In the genomic region with DNA sequence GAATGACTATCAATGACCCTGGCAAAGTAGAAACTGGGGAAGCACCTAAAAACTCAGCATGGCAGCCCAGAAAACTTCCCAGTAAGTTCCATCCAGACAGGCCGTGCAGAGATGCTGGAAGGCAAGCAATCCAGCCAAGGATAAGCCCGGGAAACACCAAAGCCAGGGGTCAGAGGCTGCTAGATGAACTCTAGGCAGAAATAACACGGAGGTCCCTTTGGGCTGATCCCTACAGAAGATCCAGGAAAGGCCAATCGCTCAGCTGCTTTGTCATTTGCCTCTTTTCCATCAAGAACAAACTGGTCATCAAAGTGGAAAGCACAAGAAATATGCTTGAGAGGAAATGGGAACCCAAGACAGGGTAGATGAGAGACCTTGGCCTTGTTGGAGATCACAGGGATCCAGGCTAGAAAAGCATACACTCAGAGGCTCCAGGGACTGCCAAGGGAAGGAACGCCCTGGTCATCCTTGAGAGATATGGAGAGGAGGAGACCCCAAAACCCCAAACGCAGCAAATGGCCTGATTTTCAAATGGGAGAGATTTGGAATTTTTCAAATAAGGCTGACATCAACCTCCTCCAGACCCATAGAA, we compare ENCODE assay signal across 18 cellular contexts. TPM values are rescaled to one million over a fixed set of nuclear protein-coding genes. Genes with fewer than 3 reads are reported as not detected.
DNase-seq lines count a peak whose midpoint lies in the region; ATAC-seq, FAIRE-seq and TF ChIP-seq lines count a peak whose summit lies in the region.
"Had no signal": no experiment of that assay in that cellular context is flagged by ENCODE, and none has a peak within 500 bp of the region (broad histone marks: within the 10 kb centered on the region; RNA-seq: fewer than 3 reads in every experiment).

No MANE protein-coding gene starts in this region.

- H2BK5ac ChIP-seq in neuronal stem cell (ENCODE audit: low read length): no peak overlapping the region

- ATAC-seq in stimulated activated effector memory CD8-positive, alpha-beta T cell treated with anti-CD3 and anti-CD28 coated beads, Interleukin-12 subunit alpha, Interleukin-12 subunit beta, amount 100 ng/mL, for 72 hours: no peak
- ATAC-seq: GM12878 had no signal

- H2AK5ac ChIP-seq in neuronal stem cell (ENCODE audit: low read depth, low read length): no peak overlapping the region

- H3K4me2 ChIP-seq in astrocyte (ENCODE audit: low read length): no peak overlapping the region
- H3K4me2 ChIP-seq in neuronal stem cell (ENCODE audit: insufficient read depth, low read length, poor library complexity, severe bottlenecking): no peak overlapping the region

- H3K4ac ChIP-seq in neuronal stem cell (ENCODE audit: low read length): no peak overlapping the region

- H3K27me3 Mint-ChIP-seq in Caco-2 (ENCODE audit: insufficient read depth, unreplicated experiment) (no peaks in the 10 kb centered on the region), astrocyte (ENCODE audit: low read depth, unreplicated experiment) (peaks cover 33% of the 10 kb centered on the region)
- H3K27me3 Mint-ChIP-seq: CD4-positive, alpha-beta T cell had no signal

- H3K9me3 ChIP-seq in Caco-2 (no peaks in the 10 kb centered on the region), astrocyte (ENCODE audit: insufficient read depth, low read depth, low read length) (no peaks in the 10 kb centered on the region), neuronal stem cell (replicated peaks in 1 of 2; ENCODE audit: control insufficient read depth in 2 of 2, insufficient read depth in 1 of 2, low read depth in 1 of 2, low read length in 2 of 2) (no peaks in the 10 kb centered on the region)

- CTCF ChIA-PET in Caco-2 (lab: Charles Lee): interaction anchor here (1.8 kb wide), 1 partner anchor 38 kb away, joined by 6 read pairs; no protein-coding TSS in a partner anchor

- H3K79me2 ChIP-seq in astrocyte (ENCODE audit: insufficient read depth, low read length): no peaks in the 10 kb centered on the region

- H3K9ac ChIP-seq in astrocyte (ENCODE audit: low read length) (no peak overlapping the region), neuronal stem cell (ENCODE audit: low read depth, low read length, poor library complexity) (no peak overlapping the region)

- no peaks in the 10 kb centered on the region for H3K36me3 Mint-ChIP-seq in Caco-2 (ENCODE audit: insufficient read depth, unreplicated experiment)
- peaks cover 4% of the 10 kb centered on the region for H3K36me3 Mint-ChIP-seq in astrocyte (ENCODE audit: low read depth, unreplicated experiment)
- no peaks in the 10 kb centered on the region for H3K36me3 Mint-ChIP-seq in stimulated activated effector memory CD8-positive, alpha-beta T cell treated with anti-CD3 and anti-CD28 coated beads, Interleukin-12 subunit alpha, Interleukin-12 subunit beta, amount 100 ng/mL, for 72 hours
- H3K36me3 Mint-ChIP-seq: IgD-negative memory B cell had no signal

- H3K9me3 Mint-ChIP-seq in Caco-2 (ENCODE audit: unreplicated experiment): no peaks in the 10 kb centered on the region
- H3K9me3 Mint-ChIP-seq in astrocyte (ENCODE audit: unreplicated experiment): peaks cover 3% of the 10 kb centered on the region
- no peaks in the 10 kb centered on the region for H3K9me3 Mint-ChIP-seq in stimulated activated effector memory CD8-positive, alpha-beta T cell treated with anti-CD3 and anti-CD28 coated beads, Interleukin-12 subunit alpha, Interleukin-12 subunit beta, amount 100 ng/mL, for 72 hours
- H3K9me3 Mint-ChIP-seq: CD4-positive, alpha-beta T cell; IgD-negative memory B cell had no signal

- H3K18ac ChIP-seq in neuronal stem cell (ENCODE audit: low read length): no peak overlapping the region

- H4K91ac ChIP-seq in neuronal stem cell (ENCODE audit: low read depth, low read length, poor library complexity): no peak overlapping the region

- no peak overlapping the region for H3K27ac ChIP-seq in astrocyte (ENCODE audit: low read depth, low read length)
- no peak overlapping the region for H3K27ac ChIP-seq in neuronal stem cell (replicated peaks; ENCODE audit: low read length)
- H3K27ac ChIP-seq: C4-2B had no signal

- no peaks in the 10 kb centered on the region for H4K20me1 ChIP-seq in astrocyte (ENCODE audit: insufficient read depth, low read length)

- H3K4me1 Mint-ChIP-seq in Caco-2 (ENCODE audit: low read depth, unreplicated experiment) (peaks cover 22% of the 10 kb centered on the region), astrocyte (ENCODE audit: low read depth, unreplicated experiment) (peaks cover 24% of the 10 kb centered on the region)
- H3K4me1 Mint-ChIP-seq in stimulated activated effector memory CD8-positive, alpha-beta T cell treated with anti-CD3 and anti-CD28 coated beads, Interleukin-12 subunit alpha, Interleukin-12 subunit beta, amount 100 ng/mL, for 72 hours: peaks cover 5% of the 10 kb centered on the region
- H3K4me1 Mint-ChIP-seq: IgD-negative memory B cell had no signal

- H3K23ac ChIP-seq in neuronal stem cell (ENCODE audit: low read depth, low read length, poor library complexity): no peak overlapping the region

- no peak overlapping the region for H2BK12ac ChIP-seq in neuronal stem cell (ENCODE audit: low read length)

- peak overlapping the region; percentile 39 for H3K4me3 Mint-ChIP-seq in Caco-2 (ENCODE audit: unreplicated experiment)
- H3K4me3 Mint-ChIP-seq in astrocyte (ENCODE audit: unreplicated experiment): no peak overlapping the region
- H3K4me3 Mint-ChIP-seq in stimulated activated effector memory CD8-positive, alpha-beta T cell treated with anti-CD3 and anti-CD28 coated beads, Interleukin-12 subunit alpha, Interleukin-12 subunit beta, amount 100 ng/mL, for 72 hours: no peak overlapping the region
- H3K4me3 Mint-ChIP-seq: CD4-positive, alpha-beta T cell; IgD-negative memory B cell had no signal

- H3K14ac ChIP-seq in neuronal stem cell (ENCODE audit: low read length): peak overlapping the region; percentile 39

- no peak for TF ChIP-seq CTCF in Caco-2 (IDR thresholded peaks at IDR 0.05; ENCODE audit: insufficient read depth in 1 of 2, low read depth in 1 of 2, low read length in 1 of 2, severe bottlenecking in 1 of 2, unreplicated experiment in 1 of 2)
- no peak for TF ChIP-seq CTCF in astrocyte (IDR thresholded peaks at IDR 0.05; ENCODE audit: insufficient read depth, low read depth, low read length)

- POLR2A ChIA-PET in Caco-2 (lab: Charles Lee): no interaction called here

- H3K79me1 ChIP-seq in neuronal stem cell (ENCODE audit: low read depth, low read length): no peaks in the 10 kb centered on the region

- BruUV-seq in Caco-2 (replicated peaks; lab: Mats Ljungman, UMichigan): no TSS peak

- H4K8ac ChIP-seq in neuronal stem cell (ENCODE audit: low read depth, low read length): no peak overlapping the region

- no peaks in the 10 kb centered on the region for H3K27me3 ChIP-seq in Caco-2 (replicated peaks; ENCODE audit: control insufficient read depth, insufficient read depth, low read length)
- H3K27me3 ChIP-seq in astrocyte (ENCODE audit: insufficient read depth, low read length): no peaks in the 10 kb centered on the region
- H3K27me3 ChIP-seq in neuronal stem cell (ENCODE audit: control insufficient read depth in 3 of 3, insufficient read depth in 3 of 3, low read depth in 1 of 3, low read length in 3 of 3): no peaks in the 10 kb centered on the region

- DNase-seq in Caco-2: no peak
- DNase-seq in astrocyte (ENCODE audit: low read depth): no peak
- no peak for DNase-seq in neuronal stem cell (ENCODE audit: low spot score)
- DNase-seq in stimulated activated effector memory CD8-positive, alpha-beta T cell treated with anti-CD3 and anti-CD28 coated beads, Interleukin-12 subunit alpha, Interleukin-12 subunit beta, amount 100 ng/mL, for 72 hours (ENCODE audit: low spot score in 2 of 2): no peak
- DNase-seq in Ammon's horn (ENCODE audit: low spot score): no peak
- no peak for DNase-seq in GM03348 (ENCODE audit: low spot score)
- no peak for DNase-seq in NCI-H146 (lab: John Stamatoyannopoulos, UW)
- DNase-seq: CD4-positive, alpha-beta T cell; DMS153; DMS79 treated with DMSO at 0.1 percent for 48 hours; GF-D8; GOT3; H7 had no signal

- H3K36me3 ChIP-seq in Caco-2 (ENCODE audit: control insufficient read depth, insufficient read depth, low read length) (no peaks in the 10 kb centered on the region), astrocyte (ENCODE audit: insufficient read depth, low read length) (no peaks in the 10 kb centered on the region), neuronal stem cell (replicated peaks in 1 of 2; ENCODE audit: control insufficient read depth in 2 of 2, insufficient read depth in 2 of 2, low read length in 2 of 2) (no peaks in the 10 kb centered on the region)

- H2BK120ac ChIP-seq in neuronal stem cell (ENCODE audit: low read depth, low read length): no peak overlapping the region

- H3K27ac Mint-ChIP-seq in Caco-2 (ENCODE audit: unreplicated experiment) (peak overlapping the region; percentile 99), astrocyte (ENCODE audit: unreplicated experiment) (peak overlapping the region; percentile 77)
- peak overlapping the region; percentile 53 for H3K27ac Mint-ChIP-seq in stimulated activated effector memory CD8-positive, alpha-beta T cell treated with anti-CD3 and anti-CD28 coated beads, Interleukin-12 subunit alpha, Interleukin-12 subunit beta, amount 100 ng/mL, for 72 hours
- H3K27ac Mint-ChIP-seq: CD4-positive, alpha-beta T cell; IgD-negative memory B cell had no signal

- H3K4me1 ChIP-seq in Caco-2 (peaks cover 30% of the 10 kb centered on the region), astrocyte (ENCODE audit: insufficient read depth, low read length) (peaks cover 2% of the 10 kb centered on the region), neuronal stem cell (ENCODE audit: control insufficient read depth in 2 of 2, insufficient read depth in 1 of 2, low read depth in 1 of 2, low read length in 2 of 2) (peaks cover 0 to 11% of the 10 kb centered on the region in 2 donors)

- intact Hi-C loops in Caco-2 (cut with micrococcal nuclease; ENCODE audit: unreplicated experiment): loop anchor here (2.0 kb wide), 1 partner anchor 37 kb away; no protein-coding TSS in a partner anchor

- H2AFZ ChIP-seq in astrocyte (ENCODE audit: low read depth, low read length) (no peak overlapping the region), neuronal stem cell (ENCODE audit: low read length) (no peak overlapping the region)

- no peak overlapping the region for H3K4me3 ChIP-seq in Caco-2 (ENCODE audit: low read depth, low read length)
- H3K4me3 ChIP-seq in astrocyte (ENCODE audit: insufficient read depth, low read depth, low read length): no peak overlapping the region
- no peak overlapping the region for H3K4me3 ChIP-seq in neuronal stem cell (ENCODE audit: low read length in 2 of 2)
- H3K4me3 ChIP-seq: GM12878 had no signal

- no peak for FAIRE-seq in astrocyte (lab: Jason Lieb, UNC)
- FAIRE-seq: GM12878 had no signal

- whole genome bisulfite sequencing in neuronal stem cell (ENCODE audit: extremely low coverage in 2 of 2, insufficient read length in 2 of 2, insufficient replicate concordance in 1 of 2), 2 donors: no CpG with 5 or more reads among the region's 6 CpGs

- no peak overlapping the region for H2BK15ac ChIP-seq in neuronal stem cell (ENCODE audit: low read length)

RNA-seq across cellular contexts. Expression of a gene that starts 6.5 kb away (rescaled TPM):
- total RNA-seq in Caco-2 (2022) (not detected in 2 replicates), astrocyte (0.50 and 0.82 TPM in 2 replicates)
- not detected for polyA plus RNA-seq in neuronal stem cell (2013, experiment 1 of 2)
- not detected for polyA plus RNA-seq in neuronal stem cell (2013, experiment 2 of 2)
- total RNA-seq: CD4-positive, alpha-beta T cell; GM12878; H7 had no signal
- polyA plus RNA-seq: BJ, IgD-negative memory B cell had no signal

RNA-seq across cellular contexts. Expression of a gene that starts 13.7 kb away (rescaled TPM):
- total RNA-seq in Caco-2 (2022): 3.4 and 5.2 TPM in 2 replicates
- not detected in 2 replicates for total RNA-seq in astrocyte
- polyA plus RNA-seq in neuronal stem cell (2013, experiment 1 of 2): not detected
- not detected for polyA plus RNA-seq in neuronal stem cell (2013, experiment 2 of 2)
- total RNA-seq: A172; CD4-positive, alpha-beta T cell; GM12878; H7 had no signal
- polyA plus RNA-seq: GM12878, IgD-negative memory B cell had no signal

RNA-seq across cellular contexts. Expression of a gene that starts 21.2 kb away (rescaled TPM):
- total RNA-seq in Caco-2 (2022): not detected in 2 replicates
- not detected in 2 replicates for total RNA-seq in astrocyte
- not detected for polyA plus RNA-seq in neuronal stem cell (2013, experiment 1 of 2)
- polyA plus RNA-seq in neuronal stem cell (2013, experiment 2 of 2): not detected
- total RNA-seq: A172; CD4-positive, alpha-beta T cell; GM12878; H7 had no signal
- polyA plus RNA-seq: BJ, IgD-negative memory B cell had no signal

RNA-seq across cellular contexts. Expression of a gene that starts 31.7 kb away (rescaled TPM):
- not detected in 2 replicates for total RNA-seq in Caco-2 (2022)
- 0.09 and 0.43 TPM in 2 replicates for total RNA-seq in astrocyte
- not detected for polyA plus RNA-seq in neuronal stem cell (2013, experiment 1 of 2)
- polyA plus RNA-seq in neuronal stem cell (2013, experiment 2 of 2): not detected
- total RNA-seq: A172; CD4-positive, alpha-beta T cell; GM12878; H7 had no signal
- polyA plus RNA-seq: BJ, GM12878, IgD-negative memory B cell had no signal

RNA-seq across cellular contexts. Expression of a gene that starts 50.5 kb away (rescaled TPM):
- total RNA-seq in Caco-2 (2022): not detected in 2 replicates
- total RNA-seq in astrocyte: not detected in 2 replicates
- not detected for polyA plus RNA-seq in neuronal stem cell (2013, experiment 1 of 2)
- not detected for polyA plus RNA-seq in neuronal stem cell (2013, experiment 2 of 2)
- total RNA-seq: A172; CD4-positive, alpha-beta T cell; GM12878; H7 had no signal
- polyA plus RNA-seq: BJ, GM12878, IgD-negative memory B cell had no signal
